14 cellular contexts compared by ENCODE assay signal in genomic region chr6:6981923-6982322, GRCh38.
DNase-seq lines count a peak whose midpoint lies in the region; ATAC-seq and TF ChIP-seq lines count a peak whose summit lies in the region.
"Had no signal": no experiment of that assay in that cellular context is flagged by ENCODE, and none has a peak within 500 bp of the region (broad histone marks: within the 10 kb centered on the region; RNA-seq: fewer than 3 reads in every experiment).

No MANE protein-coding gene starts in this region.

- TF ChIP-seq CTCF in epithelial cell of esophagus (IDR thresholded peaks at IDR 0.05; ENCODE audit: insufficient read depth, low read depth, low read length, missing control alignments) (no peak), mucosa of descending colon (IDR thresholded peaks at IDR 0.05) (no peak), thyroid gland (IDR thresholded peaks at IDR 0.05) (no peak)

- H3K4me3 ChIP-seq in epithelial cell of esophagus (ENCODE audit: low read length), result no peak overlapping the region
- H3K4me3 ChIP-seq in mucosa of descending colon, result no peak overlapping the region
- no peak overlapping the region for H3K4me3 ChIP-seq in thyroid gland (replicated peaks in 1 of 3)
- H3K4me3 ChIP-seq: BLaER1 treated with 17β-estradiol and CSF1 and Interleukin-3, amounts not matched to agents 10 nM and 100 nM had no signal

- H3K36me3 ChIP-seq in mucosa of descending colon (ENCODE audit: low read depth) (no peaks in the 10 kb centered on the region), thyroid gland (no peaks in the 10 kb centered on the region)
- H3K36me3 ChIP-seq: BLaER1 treated with 17β-estradiol and CSF1 and Interleukin-3, amounts not matched to agents 10 nM and 100 nM had no signal

- no peak for ATAC-seq in activated naive CD8-positive, alpha-beta T cell treated with anti-CD3 and anti-CD28 coated beads, Interleukin-2, amount 50 U/mL, for 24 hours
- peak; percentile 36 for ATAC-seq in mucosa of descending colon

- H3K9me3 ChIP-seq in mucosa of descending colon (no peaks in the 10 kb centered on the region), thyroid gland (no peaks in the 10 kb centered on the region)
- H3K9me3 ChIP-seq: BLaER1 treated with 17β-estradiol and CSF1 and Interleukin-3, amounts not matched to agents 10 nM and 100 nM had no signal

- no peaks in the 10 kb centered on the region for H3K27me3 Mint-ChIP-seq in activated naive CD8-positive, alpha-beta T cell
- H3K27me3 Mint-ChIP-seq in activated naive CD8-positive, alpha-beta T cell treated with anti-CD3 and anti-CD28 coated beads, Interleukin-2, amount 50 U/mL, for 24 hours, result peaks cover 1% of the 10 kb centered on the region

- WGBS in thyroid gland, 2 donors, result 63 to 75% methylated on average over 2 of the region's 2 CpGs

- no peak overlapping the region for H3K4me3 Mint-ChIP-seq in activated naive CD8-positive, alpha-beta T cell
- H3K4me3 Mint-ChIP-seq in activated naive CD8-positive, alpha-beta T cell treated with anti-CD3 and anti-CD28 coated beads, Interleukin-2, amount 50 U/mL, for 24 hours, result no peak overlapping the region

- intact Hi-C loops in mucosa of descending colon (cut with DNase I, micrococcal nuclease), result no loop called here
- intact Hi-C loops in thyroid gland (cut with DNase I), result no loop called here

- H3K36me3 Mint-ChIP-seq in activated naive CD8-positive, alpha-beta T cell, result no peaks in the 10 kb centered on the region
- no peaks in the 10 kb centered on the region for H3K36me3 Mint-ChIP-seq in activated naive CD8-positive, alpha-beta T cell treated with anti-CD3 and anti-CD28 coated beads, Interleukin-2, amount 50 U/mL, for 24 hours (ENCODE audit: low read depth)

- H3K27ac Mint-ChIP-seq in activated naive CD8-positive, alpha-beta T cell, result peak overlapping the region; percentile 23
- H3K27ac Mint-ChIP-seq in activated naive CD8-positive, alpha-beta T cell treated with anti-CD3 and anti-CD28 coated beads, Interleukin-2, amount 50 U/mL, for 24 hours, result no peak overlapping the region

- H3K9me3 Mint-ChIP-seq in activated naive CD8-positive, alpha-beta T cell (ENCODE audit: low read depth), result no peaks in the 10 kb centered on the region
- no peaks in the 10 kb centered on the region for H3K9me3 Mint-ChIP-seq in activated naive CD8-positive, alpha-beta T cell treated with anti-CD3 and anti-CD28 coated beads, Interleukin-2, amount 50 U/mL, for 24 hours

- no peaks in the 10 kb centered on the region for H3K4me1 Mint-ChIP-seq in activated naive CD8-positive, alpha-beta T cell (ENCODE audit: low read depth)
- peaks cover 9% of the 10 kb centered on the region for H3K4me1 Mint-ChIP-seq in activated naive CD8-positive, alpha-beta T cell treated with anti-CD3 and anti-CD28 coated beads, Interleukin-2, amount 50 U/mL, for 24 hours

- H3K4me1 ChIP-seq in mucosa of descending colon (ENCODE audit: low read depth) (no peaks in the 10 kb centered on the region), thyroid gland (peaks cover under 1 to 20% of the 10 kb centered on the region in 2 donors)

- TF ChIP-seq POLR2A in thyroid gland (IDR thresholded peaks at IDR 0.05), result no peak

- H3K27ac ChIP-seq in thyroid gland, result no peak overlapping the region
- H3K27ac ChIP-seq: BLaER1 treated with 17β-estradiol and CSF1 and Interleukin-3, amounts not matched to agents 10 nM and 100 nM had no signal

- no peak for DNase-seq in activated naive CD8-positive, alpha-beta T cell treated with anti-CD3 and anti-CD28 coated beads, Interleukin-2, amount 50 U/mL, for 24 hours
- DNase-seq in epithelial cell of esophagus (ENCODE audit: low read depth), result peak; percentile 54
- DNase-seq in mucosa of descending colon, result no peak
- peak; percentile 69 to 74 for DNase-seq in thyroid gland
- no peak for DNase-seq in NCI-H82 (lab: John Stamatoyannopoulos, UW)
- DNase-seq in nucleus accumbens (lab: John Stamatoyannopoulos, UW), result no peak
- DNase-seq in AG08395 (ENCODE audit: low spot score), result no peak
- DNase-seq: 8988T, H7, NCI-H2227 treated with DMSO at 0.1 percent for 48 hours, NCI-H69, Right ventricle myocardium superior had no signal

- H3K27me3 ChIP-seq in thyroid gland, result no peaks in the 10 kb centered on the region
- H3K27me3 ChIP-seq: BLaER1 treated with 17β-estradiol and CSF1 and Interleukin-3, amounts not matched to agents 10 nM and 100 nM had no signal

Comparison
In these comparisons a context has a peak if more than half of its experiments do, and no peak if none do; other contexts are left out.
1. DNase-seq: peak in epithelial cell of esophagus (single experiment) and thyroid gland (2 of 2); none in activated naive CD8-positive, alpha-beta T cell treated with anti-CD3 and anti-CD28 coated beads, Interleukin-2, amount 50 U/mL, for 24 hours (single experiment), mucosa of descending colon (0 of 3), NCI-H82 (single experiment), nucleus accumbens (0 of 56) and AG08395 (single experiment).